25 cellular contexts compared by ENCODE assay signal in genomic region chr14:46734287-46734686, GRCh38.
"Had no signal": no experiment of that assay in that cellular context is flagged by ENCODE, and none has a peak within 500 bp of the region (broad histone marks: within the 10 kb centered on the region; RNA-seq: fewer than 3 reads in every experiment).

No MANE protein-coding gene starts in this region.

- H3K27ac ChIP-seq: brain microvascular endothelial cell, cardiac muscle cell, KMS-11, SJSA1, VCaP had no signal

- H3K4me2 ChIP-seq: KMS-11 had no signal

- H3K27me3 ChIP-seq: brain microvascular endothelial cell, cardiac muscle cell, MG63, SJSA1 had no signal

- H3K4me3 ChIP-seq: cardiac muscle cell, MG63, SJSA1 had no signal

- ATAC-seq: activated CD4-positive, alpha-beta T cell treated with anti-CD3 and anti-CD28 coated beads for 36 hours; activated T-helper 17 cell treated with anti-CD3 and anti-CD28 coated beads, Interleukin-2, amount 50 U/mL, for 72 hours; T-helper 17 cell had no signal

- H3K9me3 ChIP-seq: MG63, SJSA1 had no signal

- DNase-seq: activated CD4-positive, alpha-beta memory T cell treated with anti-CD3 and anti-CD28 coated beads, Interleukin-2, amount 10 ng/mL, durations not matched to agents 7 days and 5 days; activated CD4-positive, alpha-beta T cell treated with anti-CD3 and anti-CD28 coated beads for 36 hours; activated CD4-positive, alpha-beta T cell treated with anti-CD3 and anti-CD28 coated beads, Interleukin-2, amount 50 U/mL, for 1 hour; activated CD4-positive, CD25-positive, alpha-beta regulatory T cell; activated gamma-delta T cell; activated naive CD4-positive, alpha-beta T cell treated with anti-CD3 and anti-CD28 coated beads, Interleukin-2, amount 10 ng/mL, durations not matched to agents 7 days and 5 days; activated naive CD8-positive, alpha-beta T cell treated with anti-CD3 and anti-CD28 coated beads for 36 hours; activated T-cell treated with anti-CD3 and anti-CD28 coated beads for 4 hours; activated T-cell treated with anti-CD3 and anti-CD28 coated beads, Interleukin-2, amount 50 U/mL, for 48 hours; brain microvascular endothelial cell; MG63; MV-4-11; NCI-H1092 treated with DMSO at 0.1 percent for 48 hours; NCI-H1417 treated with DMSO at 0.1 percent for 48 hours; NCI-H1694; NCI-H2029; NCI-H510A treated with DMSO at 0.1 percent for 48 hours; SHP77; T-helper 17 cell; T-helper 9 cell had no signal

- H3K36me3 ChIP-seq: brain microvascular endothelial cell, cardiac muscle cell, MG63, SJSA1 had no signal

- H3K4me1 ChIP-seq: SJSA1 had no signal
